ENCODE assay signal across 8 cellular contexts in the genomic region with DNA sequence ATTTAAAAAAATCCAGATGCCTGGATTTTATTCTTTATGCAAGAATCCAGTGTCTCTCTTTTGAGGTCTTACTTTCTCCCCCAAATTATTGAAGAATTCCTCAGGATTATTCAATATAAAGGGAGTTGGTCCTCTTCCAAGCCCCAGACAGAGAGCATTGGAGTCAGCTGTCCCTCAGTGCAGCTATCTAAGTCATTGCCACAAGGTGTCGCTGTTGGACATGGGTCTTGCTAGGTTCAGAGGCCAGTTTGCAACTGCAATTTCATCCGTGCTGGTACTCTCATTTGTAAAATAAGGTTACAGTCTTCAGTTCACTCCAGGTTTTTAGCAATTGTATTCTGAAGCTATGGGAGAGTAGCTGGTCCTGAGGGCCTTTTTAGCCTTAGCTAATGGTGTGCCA. TPM values are rescaled to one million over a fixed set of nuclear protein-coding genes. Genes with fewer than 3 reads are reported as not detected.
DNase-seq lines count a peak whose midpoint lies in the region; ATAC-seq and TF ChIP-seq lines count a peak whose summit lies in the region.

No MANE protein-coding gene starts in this region.

- intact Hi-C loops in A673 (cut with micrococcal nuclease; ENCODE audit: unreplicated experiment) (loop anchor here (10.0 kb wide), 1 partner anchor 341 kb away; no protein-coding TSS in a partner anchor), Panc1 (cut with micrococcal nuclease; ENCODE audit: unreplicated experiment) (loop anchor here (5.0 kb wide), 1 partner anchor 354 kb away; no protein-coding TSS in a partner anchor)

- H3K36me3 Mint-ChIP-seq in mesothelial cell of epicardium, result peaks cover 2% of the 10 kb centered on the region

- H3K4me3 ChIP-seq in A673 (ENCODE audit: low read depth, low read length, poor library complexity, severe bottlenecking), result no peak overlapping the region
- no peak overlapping the region for H3K4me3 ChIP-seq in Panc1 (ENCODE audit: low read depth in 2 of 2, low read length in 2 of 2)

- H3K4me3 Mint-ChIP-seq in mesothelial cell of epicardium, result no peak overlapping the region

- peak; percentile 74 for DNase-seq in A673 (ENCODE audit: low spot score)
- DNase-seq in G401 (ENCODE audit: low spot score), result peak; percentile 25
- no peak for DNase-seq in Panc1 (ENCODE audit: low read depth, low spot score)
- peak; percentile 51 for DNase-seq in cerebellar cortex (ENCODE audit: low spot score)
- no peak for DNase-seq in mesothelial cell of epicardium (ENCODE audit: low spot score in 2 of 2, unreplicated experiment in 2 of 2)

- no peaks in the 10 kb centered on the region for H3K4me1 Mint-ChIP-seq in mesothelial cell of epicardium

- in situ Hi-C loops in G401 (cut with HindIII; ENCODE audit: low sequenced_read_pairs), result no loop called here
- in situ Hi-C loops in Panc1 (cut with HindIII; ENCODE audit: low pct_unique_long_range_greater_than_20kb, low sequenced_read_pairs), result no loop called here

- no peak overlapping the region for H3K27ac ChIP-seq in A673 (ENCODE audit: low read depth, low read length, poor library complexity, severe bottlenecking)
- H3K27ac ChIP-seq in Panc1 (ENCODE audit: low read length), result no peak overlapping the region

- peak; percentile 69 for ATAC-seq in HG03521 (IDR thresholded peaks at IDR 0.05; ENCODE audit: unreplicated experiment)
- ATAC-seq in Panc1, result peak; percentile 83
- ATAC-seq in HG02884 (IDR thresholded peaks at IDR 0.05; ENCODE audit: unreplicated experiment), result no peak
- no peak for ATAC-seq in HG02623 (IDR thresholded peaks at IDR 0.05; ENCODE audit: unreplicated experiment)

- H3K9me3 ChIP-seq in A673 (ENCODE audit: low read depth, low read length, poor library complexity, severe bottlenecking), result no peaks in the 10 kb centered on the region
- H3K9me3 ChIP-seq in Panc1 (ENCODE audit: control insufficient read depth, insufficient read depth, low read depth, low read length), result no peaks in the 10 kb centered on the region

- peaks cover 32% of the 10 kb centered on the region for H3K9me3 Mint-ChIP-seq in mesothelial cell of epicardium

- peak; percentile 81 for TF ChIP-seq CTCF in A673 (conservative IDR thresholded peaks at IDR 0.05; ENCODE audit: low read depth, low read length)
- TF ChIP-seq CTCF in Panc1 (IDR thresholded peaks at IDR 0.05), result peak; percentile 77
- peak; percentile 60 for TF ChIP-seq CTCF in mesothelial cell of epicardium (IDR thresholded peaks at IDR 0.05; ENCODE audit: unreplicated experiment)

- H3K36me3 ChIP-seq in A673 (ENCODE audit: insufficient read depth, low read length, poor library complexity, severe bottlenecking) (no peaks in the 10 kb centered on the region), Panc1 (ENCODE audit: control insufficient read depth, insufficient read depth, low read length) (no peaks in the 10 kb centered on the region)

- no peak overlapping the region for H3K27ac Mint-ChIP-seq in mesothelial cell of epicardium

- CTCF ChIA-PET in A673 (lab: Charles Lee) (interaction anchor here (0.6 to 1.4 kb wide), 7 partner anchors 8 to 530 kb away, joined by 3 to 9 read pairs (median 4); no protein-coding TSS in a partner anchor), Panc1 (lab: Charles Lee) (interaction anchor here (0.6 to 1.4 kb wide), 3 partner anchors 191 to 356 kb away, joined by 3 to 5 read pairs (median 3); no protein-coding TSS in a partner anchor)

- H3K4me1 ChIP-seq in A673 (ENCODE audit: insufficient read depth, low read length, poor library complexity, severe bottlenecking) (no peaks in the 10 kb centered on the region), Panc1 (ENCODE audit: control insufficient read depth, insufficient read depth, low read length) (no peaks in the 10 kb centered on the region; the same call in 1 of the 2 replicates)

- no peaks in the 10 kb centered on the region for H3K27me3 Mint-ChIP-seq in mesothelial cell of epicardium (ENCODE audit: low read depth)

- BruUV-seq in A673 (replicated peaks; lab: Mats Ljungman, UMichigan) (no TSS peak), Panc1 (replicated peaks; lab: Mats Ljungman, UMichigan) (no TSS peak)

- H3K27me3 ChIP-seq in A673 (replicated peaks; ENCODE audit: insufficient read depth, low read depth, low read length, poor library complexity) (no peaks in the 10 kb centered on the region), Panc1 (ENCODE audit: control insufficient read depth, insufficient read depth, low read length) (no peaks in the 10 kb centered on the region)

- POLR2A ChIA-PET in A673 (lab: Charles Lee; ENCODE audit: low non-redundant PET), result no interaction called here
- POLR2A ChIA-PET in Panc1 (lab: Charles Lee), result no interaction called here

RNA-seq across cellular contexts. Expression of a gene that starts 27.8 kb away (rescaled TPM):
- 6.6 and 17.5 TPM in 2 replicates for total RNA-seq in A673 (2021)
- 40.3 and 42.9 TPM in 2 replicates for total RNA-seq in G401 (2014; rRNA removed; shearing (Covaris generic))
- 155 TPM for total RNA-seq in Panc1 (2021; ENCODE audit: unreplicated experiment)
- polyA plus RNA-seq in Panc1 (2012; ENCODE audit: insufficient read length), result 226 TPM
- total RNA-seq in mesothelial cell of epicardium, result 683 to 766 TPM (median 697 TPM) in 3 replicates

Comparison
In these comparisons a context has a peak if more than half of its experiments do, and no peak if none do; other contexts are left out.
1. DNase-seq: peak in A673 (single experiment), G401 (single experiment) and cerebellar cortex (single experiment); none in Panc1 (single experiment) and mesothelial cell of epicardium (0 of 2).
2. ATAC-seq: peak in HG03521 (single experiment) and Panc1 (single experiment); none in HG02884 (single experiment) and HG02623 (single experiment).
3. Peak in every context shown above with its lines, with median percentiles within 50 percentile points of each other: CTCF ChIP-seq.